9 cellular contexts compared by ENCODE assay signal in the genomic region with DNA sequence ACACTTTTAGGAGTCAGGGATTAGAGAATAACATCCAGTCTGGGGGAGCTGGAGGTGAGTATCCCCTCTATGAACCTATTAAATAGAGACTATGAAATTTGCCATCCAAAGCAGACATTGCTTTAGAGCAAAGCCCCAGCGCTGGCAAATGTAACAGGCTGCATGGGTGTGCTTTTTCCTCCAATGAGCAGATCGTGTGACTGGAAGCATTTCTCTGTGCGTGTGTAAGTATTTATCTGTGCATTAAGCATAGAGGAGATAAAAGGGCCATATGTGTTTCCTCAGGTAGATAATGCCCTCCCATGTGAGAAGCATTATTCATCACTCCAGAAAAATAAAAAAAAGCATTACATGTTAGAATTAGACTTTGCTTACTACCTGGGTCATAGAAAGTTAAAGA. TPM values are rescaled to one million over a fixed set of nuclear protein-coding genes. Genes with fewer than 3 reads are reported as not detected.
DNase-seq lines count a peak whose midpoint lies in the region; ATAC-seq and TF ChIP-seq lines count a peak whose summit lies in the region.
"Had no signal": no experiment of that assay in that cellular context is flagged by ENCODE, and none has a peak within 500 bp of the region (broad histone marks: within the 10 kb centered on the region; RNA-seq: fewer than 3 reads in every experiment).

No MANE protein-coding gene starts in this region.

- no peak for DNase-seq in CD8-positive, alpha-beta T cell
- DNase-seq in NOMO-1 treated with DMSO at 0.1 percent for 48 hours (lab: John Stamatoyannopoulos, UW; ENCODE audit: unreplicated experiment) (peak; percentile 10), esophagus squamous epithelium (lab: John Stamatoyannopoulos, UW) (no peak), NCI-H187 (lab: John Stamatoyannopoulos, UW) (no peak), hypothalamus (lab: John Stamatoyannopoulos, UW) (no peak)

- CTCF ChIA-PET in CD8-positive, alpha-beta T cell (lab: Charles Lee) = no interaction called here

- no peaks in the 10 kb centered on the region for H3K27me3 ChIP-seq in CD8-positive, alpha-beta T cell (ENCODE audit: insufficient read depth, low read length)
- no peaks in the 10 kb centered on the region for H3K27me3 ChIP-seq in esophagus squamous epithelium

- 26 to 35% methylated on average over 3 of the region's 3 CpGs for WGBS in esophagus squamous epithelium, 2 donors

- H3K27me3 Mint-ChIP-seq in CD8-positive, alpha-beta T cell (ENCODE audit: low read depth) = no peaks in the 10 kb centered on the region
- H3K27me3 Mint-ChIP-seq in stimulated activated memory B cell treated with anti-CD40 and anti-IgM and Interleukin-4, amounts not matched to agents 10 μg/mL and 1 μg/mL and 100 μg/mL, for 72 hours = no peaks in the 10 kb centered on the region

- H3K36me3 Mint-ChIP-seq in CD8-positive, alpha-beta T cell = no peaks in the 10 kb centered on the region
- no peaks in the 10 kb centered on the region for H3K36me3 Mint-ChIP-seq in stimulated activated memory B cell treated with anti-CD40 and anti-IgM and Interleukin-4, amounts not matched to agents 10 μg/mL and 1 μg/mL and 100 μg/mL, for 72 hours

- H3K9me3 ChIP-seq in CD8-positive, alpha-beta T cell (ENCODE audit: low read length) = no peaks in the 10 kb centered on the region
- H3K9me3 ChIP-seq in esophagus squamous epithelium = no peaks in the 10 kb centered on the region

- POLR2A ChIA-PET in CD8-positive, alpha-beta T cell (lab: Charles Lee) = interaction anchor here (1.1 kb wide), 1 partner anchor 52 kb away, joined by 4 read pairs; a partner anchor contains a TSS

- TF ChIP-seq POLR2A in esophagus squamous epithelium (IDR thresholded peaks at IDR 0.05) = no peak

- no peak for TF ChIP-seq CTCF in CD8-positive, alpha-beta T cell (IDR thresholded peaks at IDR 0.05)
- TF ChIP-seq CTCF in esophagus squamous epithelium (IDR thresholded peaks at IDR 0.05) = no peak

- peaks cover 12% of the 10 kb centered on the region for H3K4me1 ChIP-seq in CD8-positive, alpha-beta T cell (ENCODE audit: insufficient read depth, low read length)
- peaks cover 0 to 20% (median 0%) of the 10 kb centered on the region in 3 donors for H3K4me1 ChIP-seq in esophagus squamous epithelium

- peak overlapping the region; percentile 85 for H3K27ac Mint-ChIP-seq in CD8-positive, alpha-beta T cell
- H3K27ac Mint-ChIP-seq in stimulated activated memory B cell treated with anti-CD40 and anti-IgM and Interleukin-4, amounts not matched to agents 10 μg/mL and 1 μg/mL and 100 μg/mL, for 72 hours = peak overlapping the region; percentile 73

- peak overlapping the region; percentile 87 for H3K4me3 Mint-ChIP-seq in CD8-positive, alpha-beta T cell
- peak overlapping the region; percentile 69 for H3K4me3 Mint-ChIP-seq in stimulated activated memory B cell treated with anti-CD40 and anti-IgM and Interleukin-4, amounts not matched to agents 10 μg/mL and 1 μg/mL and 100 μg/mL, for 72 hours

- peak overlapping the region; percentile 43 for H3K4me3 ChIP-seq in CD8-positive, alpha-beta T cell (ENCODE audit: low read depth, low read length)
- peak overlapping the region; percentile 12 to 67 (median 40) for H3K4me3 ChIP-seq in esophagus squamous epithelium

- intact Hi-C loops in CD8-positive, alpha-beta T cell (cut with DNase I, micrococcal nuclease) = no loop called here
- intact Hi-C loops in esophagus squamous epithelium (cut with DNase I) = no loop called here

- peaks cover 36% of the 10 kb centered on the region for H3K4me1 Mint-ChIP-seq in CD8-positive, alpha-beta T cell (ENCODE audit: low read depth)
- peaks cover 33% of the 10 kb centered on the region for H3K4me1 Mint-ChIP-seq in stimulated activated memory B cell treated with anti-CD40 and anti-IgM and Interleukin-4, amounts not matched to agents 10 μg/mL and 1 μg/mL and 100 μg/mL, for 72 hours

- H3K9me3 Mint-ChIP-seq in CD8-positive, alpha-beta T cell = no peaks in the 10 kb centered on the region
- H3K9me3 Mint-ChIP-seq in stimulated activated memory B cell treated with anti-CD40 and anti-IgM and Interleukin-4, amounts not matched to agents 10 μg/mL and 1 μg/mL and 100 μg/mL, for 72 hours = no peaks in the 10 kb centered on the region

- no peaks in the 10 kb centered on the region for H3K36me3 ChIP-seq in CD8-positive, alpha-beta T cell (ENCODE audit: insufficient read depth, low read length)
- H3K36me3 ChIP-seq in esophagus squamous epithelium = no peaks in the 10 kb centered on the region

- peak overlapping the region; percentile 12 for H3K27ac ChIP-seq in CD8-positive, alpha-beta T cell (ENCODE audit: low read depth, low read length)
- H3K27ac ChIP-seq in esophagus squamous epithelium = peak overlapping the region; percentile 21 to 74 (median 57)
- H3K27ac ChIP-seq: epithelial cell of prostate had no signal

- ATAC-seq in CD8-positive, alpha-beta T cell = peak; percentile 21
- ATAC-seq in GM21528 (IDR thresholded peaks at IDR 0.05; ENCODE audit: low FRiP score, unreplicated experiment) = peak; percentile 12
- no peak for ATAC-seq in stimulated activated memory B cell treated with anti-CD40 and anti-IgM and Interleukin-4, amounts not matched to agents 10 μg/mL and 1 μg/mL and 100 μg/mL, for 72 hours
- ATAC-seq in GM18519 (IDR thresholded peaks at IDR 0.05; ENCODE audit: low FRiP score, unreplicated experiment) = no peak

RNA-seq across cellular contexts. Expression of a gene that starts 0.9 kb away (rescaled TPM):
- total RNA-seq in CD8-positive, alpha-beta T cell = 1 to 10 TPM in 1 of 2 experiments, under 1 TPM in 1; 0.98 to 1.3 TPM
- total RNA-seq in esophagus squamous epithelium = 1 to 10 TPM in 2 of 4 donors, under 1 TPM in 1, not detected in 1; 0.31 to 2.1 (median 1.6) TPM

RNA-seq across cellular contexts. Expression of a gene that starts 52.2 kb away (rescaled TPM):
- 10 to 100 TPM; 15.6 to 15.7 TPM for total RNA-seq in CD8-positive, alpha-beta T cell
- total RNA-seq in esophagus squamous epithelium = 10 to 100 TPM in 1 of 4 donors, 1 to 10 TPM in 3; 6.8 to 12.2 (median 8.4) TPM

RNA-seq across cellular contexts. Expression of a gene that starts 55.1 kb away (rescaled TPM):
- total RNA-seq in CD8-positive, alpha-beta T cell = 1 to 10 TPM; 2.3 to 2.9 TPM
- 1 to 10 TPM; 5.9 to 9.4 (median 7.8) TPM for total RNA-seq in esophagus squamous epithelium

Comparison
In these comparisons a context has a peak if more than half of its experiments do, and no peak if none do; other contexts are left out.
1. ATAC-seq: peak in CD8-positive, alpha-beta T cell (single experiment) and GM21528 (single experiment); none in stimulated activated memory B cell treated with anti-CD40 and anti-IgM and Interleukin-4, amounts not matched to agents 10 μg/mL and 1 μg/mL and 100 μg/mL, for 72 hours (single experiment) and GM18519 (single experiment).